In the genomic region with DNA sequence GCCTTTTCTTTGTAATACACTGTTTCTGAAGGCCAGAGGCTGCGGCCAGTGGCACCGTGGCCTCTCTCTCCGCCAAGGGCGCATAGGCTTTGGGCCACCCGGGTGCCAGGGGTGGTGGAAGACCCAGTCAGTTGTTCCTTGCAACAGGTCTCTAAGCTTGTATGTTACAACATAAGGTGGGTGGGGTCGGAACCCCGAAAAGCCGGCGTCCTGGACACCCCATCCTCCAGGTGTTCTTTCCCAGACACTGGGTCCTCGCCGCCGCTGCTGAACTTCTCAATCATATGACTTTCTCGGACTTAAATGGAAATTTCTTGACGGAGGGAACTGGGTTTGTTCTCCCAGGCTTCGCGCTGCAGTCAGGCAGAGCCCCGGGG, we compare ENCODE assay signal across 8 cellular contexts. TPM values are rescaled to one million over a fixed set of nuclear protein-coding genes. Genes with fewer than 3 reads are reported as not detected.
DNase-seq lines count a peak whose midpoint lies in the region; ATAC-seq, FAIRE-seq and TF ChIP-seq lines count a peak whose summit lies in the region.

No MANE protein-coding gene starts in this region.

- FAIRE-seq in pancreas (lab: Jason Lieb, UNC), result no peak

- DNase-seq in SK-N-MC (ENCODE audit: low read depth, low spot score), result no peak
- no peak for DNase-seq in effector memory CD4-positive, alpha-beta T cell
- peak in 3 of 6 donors; percentile 14 to 60 (median 46) for DNase-seq in pancreas
- no peak for DNase-seq in GM19240 (ENCODE audit: insufficient read length, low spot score)
- no peak for DNase-seq in dermis blood vessel endothelial cell
- no peak for DNase-seq in adrenal gland
- DNase-seq in cerebellar cortex (ENCODE audit: low spot score), result no peak

- no peak for TF ChIP-seq POLR2A in adrenal gland (IDR thresholded peaks at IDR 0.05)

- H3K27me3 ChIP-seq in BLaER1, result no peaks in the 10 kb centered on the region
- no peaks in the 10 kb centered on the region for H3K27me3 ChIP-seq in effector memory CD4-positive, alpha-beta T cell (replicated peaks; ENCODE audit: control insufficient read depth, insufficient read depth, low read length, poor library complexity, severe bottlenecking)
- peaks cover 0 to 6% (median 0%) of the 10 kb centered on the region in 4 donors for H3K27me3 ChIP-seq in pancreas
- H3K27me3 ChIP-seq in adrenal gland, result peaks cover 41% of the 10 kb centered on the region

- H3K27ac ChIP-seq in BLaER1, result peak overlapping the region; percentile 99
- H3K27ac ChIP-seq in SK-N-MC, result no peak overlapping the region
- no peak overlapping the region for H3K27ac ChIP-seq in effector memory CD4-positive, alpha-beta T cell (ENCODE audit: insufficient read depth, low read length, poor library complexity, severe bottlenecking)
- no peak overlapping the region for H3K27ac ChIP-seq in pancreas
- H3K27ac ChIP-seq in adrenal gland, result no peak overlapping the region

- no peaks in the 10 kb centered on the region for H3K36me3 ChIP-seq in BLaER1
- peaks cover 3% of the 10 kb centered on the region; the same call in 1 of the 2 replicates for H3K36me3 ChIP-seq in SK-N-MC (ENCODE audit: insufficient read depth, low read length)
- H3K36me3 ChIP-seq in effector memory CD4-positive, alpha-beta T cell (ENCODE audit: control insufficient read depth, insufficient read depth, low read length), result no peaks in the 10 kb centered on the region
- H3K36me3 ChIP-seq in pancreas, result no peaks in the 10 kb centered on the region
- H3K36me3 ChIP-seq in adrenal gland (replicated peaks in 1 of 2), result no peaks in the 10 kb centered on the region

- peak overlapping the region; percentile 85 for H3K4me3 ChIP-seq in BLaER1
- H3K4me3 ChIP-seq in SK-N-MC, result peak overlapping the region; percentile 85
- peak overlapping the region; percentile 71 for H3K4me3 ChIP-seq in effector memory CD4-positive, alpha-beta T cell (ENCODE audit: insufficient read depth, low read depth, low read length, poor library complexity, severe bottlenecking)
- peak overlapping the region in 3 of 4 donors; percentile 22 to 58 (median 41) for H3K4me3 ChIP-seq in pancreas
- H3K4me3 ChIP-seq in adrenal gland, result peak overlapping the region in 1 of 4 donors; percentile 46

- no peaks in the 10 kb centered on the region for H4K20me1 ChIP-seq in BLaER1

- WGBS in pancreas, 2 donors, result 10 to 11% methylated on average over 17 of the region's 17 CpGs
- WGBS in adrenal gland, 4 donors, result 6 to 16% (median 10%) methylated on average over 10 to 17 of the region's 17 CpGs

- peak overlapping the region; percentile 94 for H3K4me2 ChIP-seq in BLaER1

- TF ChIP-seq CTCF in pancreas (IDR thresholded peaks at IDR 0.05) (no peak), adrenal gland (IDR thresholded peaks at IDR 0.05) (no peak)

- peak overlapping the region; percentile 98 for H3K9ac ChIP-seq in BLaER1
- H3K9ac ChIP-seq in SK-N-MC (ENCODE audit: insufficient read length), result peak overlapping the region; percentile 24

- H3K9me3 ChIP-seq in BLaER1 (no peaks in the 10 kb centered on the region), SK-N-MC (ENCODE audit: low read depth, low read length) (no peaks in the 10 kb centered on the region), pancreas (no peaks in the 10 kb centered on the region), adrenal gland (replicated peaks in 1 of 3) (no peaks in the 10 kb centered on the region)
- no peaks in the 10 kb centered on the region for H3K9me3 ChIP-seq in effector memory CD4-positive, alpha-beta T cell (ENCODE audit: control insufficient read depth, low read length)

- H3K4me1 ChIP-seq in BLaER1 (peaks cover 74% of the 10 kb centered on the region), pancreas (peaks cover 0 to 8% (median 4%) of the 10 kb centered on the region in 3 donors), adrenal gland (replicated peaks in 1 of 2) (peaks cover 5 to 14% of the 10 kb centered on the region in 2 donors)
- H3K4me1 ChIP-seq in effector memory CD4-positive, alpha-beta T cell (ENCODE audit: control insufficient read depth, insufficient read depth, low read length, poor library complexity, severe bottlenecking), result peaks cover 13% of the 10 kb centered on the region

- peak in 2 of 4 donors; percentile 6 to 12 for ATAC-seq in pancreas

- intact Hi-C loops in pancreas (cut with DNase I), result no loop called here
- intact Hi-C loops in adrenal gland (cut with DNase I), result no loop called here

RNA-seq across cellular contexts. Expression of gene KCNQ5, which starts 1.0 kb away (rescaled TPM):
- total RNA-seq in pancreas, result 1 to 10 TPM in 1 of 6 donors, under 1 TPM in 5; 0.03 to 1.1 (median 0.26) TPM
- under 1 TPM; 0.04 to 0.07 TPM for polyA plus RNA-seq in pancreas
- total RNA-seq in dermis blood vessel endothelial cell, result not detected in 2 replicates
- 1 to 10 TPM in 2 of 8 donors, under 1 TPM in 6; 0.10 to 3.6 (median 0.43) TPM for total RNA-seq in adrenal gland
- 1 to 10 TPM in 2 of 3 donors, under 1 TPM in 1; 0.34 to 1.1 (median 1.0) TPM for polyA plus RNA-seq in adrenal gland
